8 cellular contexts compared by ENCODE assay signal in genomic region chr2:239400907-239401449, GRCh38. TPM values are rescaled to one million over a fixed set of nuclear protein-coding genes. Genes with fewer than 3 reads are reported as not detected.
DNase-seq lines count a peak whose midpoint lies in the region; ATAC-seq, FAIRE-seq and TF ChIP-seq lines count a peak whose summit lies in the region.

TSS of gene HDAC4 (minus strand) at chr2:239401020. CDS start at chr2:239352699, 48,321 bp downstream.

- FAIRE-seq in GM19239 (lab: Jason Lieb, UNC), result peak; percentile 94

- peak; percentile 99 for DNase-seq in AG09319 (ENCODE audit: extremely low read depth, low read depth)
- DNase-seq in GM19239 (ENCODE audit: insufficient read length, low spot score), result peak; percentile 99
- peak; percentile 93 for DNase-seq in NCI-H510A treated with DMSO at 0.1 percent for 48 hours (lab: John Stamatoyannopoulos, UW)
- DNase-seq in activated CD4-positive, alpha-beta T cell treated with anti-CD3 and anti-CD28 coated beads for 24 hours (ENCODE audit: low read depth in 2 of 2), result peak; percentile 98 to 99
- peak; percentile 99 for DNase-seq in cerebellum (ENCODE audit: low spot score)
- peak; percentile 100 for DNase-seq in islet precursor cell
- DNase-seq in stimulated activated CD4-positive, alpha-beta T cell treated with anti-CD3 and anti-CD28 coated beads, Interleukin-12 subunit alpha, Interleukin-12 subunit beta, amount 100 ng/mL, for 4 hours, result peak; percentile 98

- ATAC-seq in HG03442 (IDR thresholded peaks at IDR 0.05; ENCODE audit: unreplicated experiment), result peak; percentile 85

- no peak for TF ChIP-seq CTCF in AG09319 (IDR thresholded peaks at IDR 0.05; ENCODE audit: low read depth, low read length)

RNA-seq across cellular contexts. Expression of gene HDAC4, which starts in this region (rescaled TPM):
- 38.8 TPM for total RNA-seq in cerebellum

Comparison
In these comparisons a context has a peak if more than half of its experiments do, and no peak if none do; other contexts are left out.
1. Peak in every context shown above with its lines: DNase-seq and ATAC-seq.